9 cellular contexts compared by ENCODE assay signal in the genomic region with DNA sequence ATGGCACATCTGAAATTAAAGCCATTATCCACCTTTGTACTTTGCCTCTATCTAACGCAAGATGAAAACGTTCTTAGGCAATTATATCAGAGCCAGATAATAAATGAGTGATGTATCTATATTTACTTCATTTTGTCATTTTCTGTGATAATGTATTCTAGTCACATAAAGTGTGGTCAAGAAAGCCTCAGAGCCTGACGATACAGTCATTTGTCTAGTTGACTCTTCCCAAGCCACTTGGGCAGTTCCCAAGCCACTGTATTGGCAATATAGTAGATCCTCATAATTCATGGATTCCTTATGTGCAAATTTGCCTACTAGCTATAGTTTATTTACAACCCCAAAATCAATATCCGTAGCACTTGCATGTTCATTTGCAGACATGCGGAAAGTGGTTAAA. TPM values are rescaled to one million over a fixed set of nuclear protein-coding genes. Genes with fewer than 3 reads are reported as not detected.
"Had no signal": no experiment of that assay in that cellular context is flagged by ENCODE, and none has a peak within 500 bp of the region (broad histone marks: within the 10 kb centered on the region; RNA-seq: fewer than 3 reads in every experiment).

No MANE protein-coding gene starts in this region.

- H3K27ac Mint-ChIP-seq: IgD-negative memory B cell had no signal

- H3K27ac ChIP-seq: HL-60 had no signal

- DNase-seq: IMR-90, KBM-7, KG1 had no signal

- H3K4me3 Mint-ChIP-seq: IgD-negative memory B cell had no signal

- FAIRE-seq: HepG2, K562 had no signal

- H3K4me3 ChIP-seq: K562 had no signal

- H3K9me3 Mint-ChIP-seq: IgD-negative memory B cell had no signal

RNA-seq across cellular contexts. Expression of gene HOATZ, which starts 7.8 kb away (rescaled TPM):
- total RNA-seq: HepG2, HT-29, HT1080, IMR-90, K562 had no signal

RNA-seq across cellular contexts. Expression of gene BTG4, which starts 10.2 kb away (rescaled TPM):
- total RNA-seq: HepG2, HT-29, IMR-90, K562 had no signal

RNA-seq across cellular contexts. Expression of gene LAYN, which starts 18.1 kb away (rescaled TPM):
- total RNA-seq: HepG2, HT-29, K562 had no signal
